Comparison of ENCODE assay signal across 3 cellular contexts in genomic region chr10:45415062-45415461, GRCh38. TPM values are rescaled to one million over a fixed set of nuclear protein-coding genes. Genes with fewer than 3 reads are reported as not detected.
"Had no signal": no experiment of that assay in that cellular context is flagged by ENCODE, and none has a peak within 500 bp of the region (broad histone marks: within the 10 kb centered on the region; RNA-seq: fewer than 3 reads in every experiment).

No MANE protein-coding gene starts in this region.

RNA-seq across cellular contexts. Expression of gene ALOX5, which starts 41.0 kb away (rescaled TPM):
- total RNA-seq: HepG2, HT1080, IMR-90 had no signal
- polyA plus RNA-seq: IMR-90 had no signal
